ENCODE assay signal across 8 cellular contexts in the genomic region with DNA sequence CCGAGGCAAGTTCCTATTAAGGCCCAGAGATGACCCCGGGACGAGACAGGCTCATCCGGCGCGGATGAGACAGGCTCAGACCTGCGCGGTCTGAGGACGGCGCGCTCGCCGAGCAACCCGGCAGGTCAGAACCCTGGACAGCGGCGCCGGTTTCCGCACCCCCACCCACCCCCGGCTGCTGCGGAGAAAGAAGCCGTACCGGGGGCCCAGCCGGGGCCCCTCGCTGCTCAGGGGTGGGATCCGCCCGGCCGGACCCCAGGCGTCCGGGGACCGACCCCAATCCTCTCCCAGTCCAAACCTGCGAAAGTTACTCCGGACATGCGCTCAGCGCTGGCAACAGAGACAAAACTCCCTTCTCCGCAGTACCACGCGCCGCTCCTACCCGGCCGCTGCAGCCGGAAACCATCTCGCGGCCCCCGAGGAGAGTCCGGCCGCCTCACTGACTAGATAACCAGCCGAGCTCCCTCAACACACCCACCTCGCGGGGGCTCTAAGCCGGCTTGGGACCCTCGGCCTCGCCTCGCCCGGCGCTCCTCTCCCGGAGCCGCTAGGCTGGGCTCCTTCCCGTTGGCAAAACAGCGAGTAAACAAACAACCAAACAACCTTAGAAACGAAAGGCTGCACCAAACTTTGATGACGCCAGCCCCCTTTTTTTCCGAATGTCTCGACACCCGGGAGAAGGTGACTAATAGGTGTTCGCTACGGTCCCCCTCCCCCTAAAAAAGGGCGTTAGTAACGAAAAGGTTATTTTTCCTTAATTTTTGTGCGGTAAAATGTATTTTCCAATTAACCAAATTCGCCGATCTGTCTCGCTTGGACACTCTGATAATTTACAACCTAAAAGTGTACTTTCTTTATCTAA.
A peak's percentile ranks its signal among the peaks of the same experiment; 100 is the strongest.
DNase-seq lines count a peak whose midpoint lies in the region; ATAC-seq lines count a peak whose summit lies in the region.

No MANE protein-coding gene starts in this region.

- H3K36me3 Mint-ChIP-seq in central memory CD8-positive, alpha-beta T cell (ENCODE audit: insufficient read depth) = no peaks in the 10 kb centered on the region

- no peak overlapping the region for H3K27ac Mint-ChIP-seq in central memory CD8-positive, alpha-beta T cell (ENCODE audit: low read depth)

- H3K9me3 Mint-ChIP-seq in central memory CD8-positive, alpha-beta T cell = no peaks in the 10 kb centered on the region

- H3K4me3 Mint-ChIP-seq in central memory CD8-positive, alpha-beta T cell = peak overlapping the region; percentile 37

- peak; percentile 28 for DNase-seq in DMS114 treated with DMSO at 0.1 percent for 48 hours (lab: John Stamatoyannopoulos, UW; ENCODE audit: unreplicated experiment)
- DNase-seq in activated CD4-positive, CD25-positive, alpha-beta regulatory T cell (lab: John Stamatoyannopoulos, UW) = peak in 3 of 4 experiments; percentile 13 to 20 (median 20)
- peak in 1 of 2 donors; percentile 26 for DNase-seq in central memory CD8-positive, alpha-beta T cell (ENCODE audit: low spot score in 2 of 2)
- DNase-seq in kidney tubule cell (ENCODE audit: low spot score) = peak; percentile 33
- peak in 2 of 3 donors; percentile 5 to 24 for DNase-seq in stimulated activated CD4-positive, alpha-beta T cell treated with anti-CD3 and anti-CD28 coated beads, TNF-alpha, amount 100 ng/mL, for 1 hour (ENCODE audit: low read depth in 3 of 3, low spot score in 1 of 3)
- DNase-seq in GOT3 (lab: John Stamatoyannopoulos, UW) = no peak

- H3K27me3 Mint-ChIP-seq in central memory CD8-positive, alpha-beta T cell = peaks cover 88% of the 10 kb centered on the region

- H3K4me1 Mint-ChIP-seq in central memory CD8-positive, alpha-beta T cell = peaks cover 8% of the 10 kb centered on the region

- ATAC-seq in HG02885 (IDR thresholded peaks at IDR 0.05; ENCODE audit: poor library complexity, unreplicated experiment) (peak; percentile 56), GM18861 (IDR thresholded peaks at IDR 0.05; ENCODE audit: unreplicated experiment) (no peak)
- peak; percentile 68 for ATAC-seq in central memory CD8-positive, alpha-beta T cell (replicated peaks; ENCODE audit: extremely low read depth, poor library complexity, severe bottlenecking)
